Comparison of ENCODE assay signal across 10 cellular contexts in the genomic region with DNA sequence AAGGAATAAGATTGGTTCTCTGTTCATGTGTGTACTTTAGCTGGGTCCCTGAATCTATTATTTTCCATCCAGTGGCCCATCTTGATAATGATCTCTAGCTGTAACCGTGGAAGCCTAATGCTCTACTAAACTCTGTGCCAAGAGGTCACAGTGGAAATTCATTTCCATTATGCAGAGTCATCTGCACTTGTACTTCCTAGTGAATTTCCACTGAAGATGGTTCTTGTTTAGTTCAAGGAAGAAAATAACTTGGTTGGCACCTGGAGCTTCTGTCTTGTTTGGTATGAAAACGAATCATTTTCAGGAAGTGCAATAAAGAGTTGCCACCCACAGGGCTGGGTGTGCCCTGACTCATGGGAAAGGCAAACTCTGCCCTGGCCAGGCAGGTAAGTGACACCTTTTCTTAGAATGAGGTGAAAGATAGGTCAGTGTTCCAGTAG. TPM values are rescaled to one million over a fixed set of nuclear protein-coding genes. Genes with fewer than 3 reads are reported as not detected.
A peak's percentile ranks its signal among the peaks of the same experiment; 100 is the strongest.
DNase-seq lines count a peak whose midpoint lies in the region; ATAC-seq and TF ChIP-seq lines count a peak whose summit lies in the region.
"Had no signal": no experiment of that assay in that cellular context is flagged by ENCODE, and none has a peak within 500 bp of the region (broad histone marks: within the 10 kb centered on the region; RNA-seq: fewer than 3 reads in every experiment).

No MANE protein-coding gene starts in this region.

- H3K79me2 ChIP-seq in mammary epithelial cell (ENCODE audit: insufficient read depth, low read length), result peaks cover 95% of the 10 kb centered on the region
- H3K79me2 ChIP-seq in MM.1S (ENCODE audit: low read length), result no peaks in the 10 kb centered on the region

- H4K20me1 ChIP-seq in mammary epithelial cell (ENCODE audit: insufficient read depth, low read length) (no peaks in the 10 kb centered on the region), MM.1S (ENCODE audit: insufficient read depth, low read length) (no peaks in the 10 kb centered on the region)

- H3K4me1 Mint-ChIP-seq in CD8-positive, alpha-beta T cell (ENCODE audit: low read depth), result peaks cover 40% of the 10 kb centered on the region
- H3K4me1 Mint-ChIP-seq in naive thymus-derived CD4-positive, alpha-beta T cell, result peaks cover 41 to 60% (median 45%) of the 10 kb centered on the region in 7 donors

- H3K9ac ChIP-seq in mammary epithelial cell (ENCODE audit: insufficient read depth, low read length) (no peak overlapping the region), MM.1S (ENCODE audit: low read length) (no peak overlapping the region)

- peak overlapping the region; percentile 19 for H3K4me3 Mint-ChIP-seq in CD8-positive, alpha-beta T cell
- H3K4me3 Mint-ChIP-seq in naive thymus-derived CD4-positive, alpha-beta T cell, result peak overlapping the region in 7 of 10 donors; percentile 1 to 51 (median 36)

- peaks cover 9% of the 10 kb centered on the region for H3K4me1 ChIP-seq in CD8-positive, alpha-beta T cell (ENCODE audit: insufficient read depth, low read length)
- H3K4me1 ChIP-seq in mammary epithelial cell (ENCODE audit: insufficient read depth, low read length) (peaks cover 11% of the 10 kb centered on the region), MM.1S (ENCODE audit: low read length) (no peaks in the 10 kb centered on the region)
- H3K4me1 ChIP-seq in naive thymus-derived CD4-positive, alpha-beta T cell (ENCODE audit: control insufficient read depth in 2 of 2, insufficient read depth in 2 of 2, low read length in 2 of 2), result peaks cover 8 to 13% of the 10 kb centered on the region in 2 donors

- intact Hi-C loops in CD8-positive, alpha-beta T cell (cut with DNase I, micrococcal nuclease), result no loop called here
- intact Hi-C loops in mammary epithelial cell (cut with micrococcal nuclease), result no loop called here
- intact Hi-C loops in naive thymus-derived CD4-positive, alpha-beta T cell (cut with micrococcal nuclease), result no loop called here

- H3K36me3 ChIP-seq in CD8-positive, alpha-beta T cell (ENCODE audit: insufficient read depth, low read length), result no peaks in the 10 kb centered on the region
- H3K36me3 ChIP-seq in mammary epithelial cell (ENCODE audit: insufficient read depth, low read length) (no peaks in the 10 kb centered on the region), MM.1S (replicated peaks; ENCODE audit: insufficient read depth, low read length) (no peaks in the 10 kb centered on the region)
- H3K36me3 ChIP-seq in naive thymus-derived CD4-positive, alpha-beta T cell (ENCODE audit: control insufficient read depth in 2 of 3, insufficient read depth in 3 of 3, low read length in 3 of 3), result no peaks in the 10 kb centered on the region

- in situ Hi-C loops in mammary epithelial cell (cut with MboI; ENCODE audit: low sequenced_read_pairs in 2 of 2), result loop anchor here in 1 of 2 donors (10.0 to 25.0 kb wide), 2 partner anchors 419 to 798 kb away; a partner anchor contains a TSS

- H3K27me3 Mint-ChIP-seq in CD8-positive, alpha-beta T cell (ENCODE audit: low read depth), result no peaks in the 10 kb centered on the region
- H3K27me3 Mint-ChIP-seq in naive thymus-derived CD4-positive, alpha-beta T cell, result no peaks in the 10 kb centered on the region

- 7% methylated on average over 2 of the region's 2 CpGs for WGBS in mammary epithelial cell (ENCODE audit: low coverage, missing lambda C conversion rate)

- peak overlapping the region; percentile 44 for H3K4me2 ChIP-seq in mammary epithelial cell (ENCODE audit: insufficient read depth, low read depth, low read length)
- no peak overlapping the region for H3K4me2 ChIP-seq in MM.1S (ENCODE audit: low read depth, low read length)

- H3K4me3 ChIP-seq in CD8-positive, alpha-beta T cell (ENCODE audit: low read depth, low read length), result no peak overlapping the region
- H3K4me3 ChIP-seq in mammary epithelial cell (replicated peaks in 1 of 3; ENCODE audit: insufficient read depth in 1 of 3, low read depth in 2 of 3, low read length in 3 of 3), result no peak overlapping the region
- no peak overlapping the region for H3K4me3 ChIP-seq in naive thymus-derived CD4-positive, alpha-beta T cell (ENCODE audit: low read length)
- no peak overlapping the region for H3K4me3 ChIP-seq in MM.1S (ENCODE audit: low read length)

- H3F3A ChIP-seq in MM.1S (ENCODE audit: insufficient read depth, low read length), result no peaks in the 10 kb centered on the region

- H3K9me2 ChIP-seq in MM.1S (replicated peaks; ENCODE audit: insufficient read depth, low read length), result no peaks in the 10 kb centered on the region

- H3K27ac ChIP-seq in CD8-positive, alpha-beta T cell (ENCODE audit: low read depth, low read length), result no peak overlapping the region
- peak overlapping the region; percentile 28 for H3K27ac ChIP-seq in mammary epithelial cell (ENCODE audit: insufficient read depth, low read depth, low read length)
- no peak overlapping the region for H3K27ac ChIP-seq in naive thymus-derived CD4-positive, alpha-beta T cell (ENCODE audit: low read depth, low read length)
- H3K27ac ChIP-seq in MM.1S (ENCODE audit: low read length), result no peak overlapping the region

- CTCF ChIA-PET in CD8-positive, alpha-beta T cell (lab: Charles Lee), result no interaction called here
- CTCF ChIA-PET in mammary epithelial cell (lab: Charles Lee; ENCODE audit: low non-redundant PET), result interaction anchor here (0.6 kb wide), 1 partner anchor 791 kb away, joined by 4 read pairs; no protein-coding TSS in a partner anchor
- CTCF ChIA-PET in naive thymus-derived CD4-positive, alpha-beta T cell (lab: Charles Lee), result no interaction called here

- no peaks in the 10 kb centered on the region for H3K9me3 ChIP-seq in CD8-positive, alpha-beta T cell (ENCODE audit: low read length)
- no peaks in the 10 kb centered on the region for H3K9me3 ChIP-seq in mammary epithelial cell (replicated peaks; ENCODE audit: insufficient read depth, low read length)
- no peaks in the 10 kb centered on the region for H3K9me3 ChIP-seq in naive thymus-derived CD4-positive, alpha-beta T cell (ENCODE audit: control insufficient read depth in 2 of 3, low read length in 3 of 3)
- no peaks in the 10 kb centered on the region for H3K9me3 ChIP-seq in MM.1S (replicated peaks; ENCODE audit: insufficient read depth, low read length)

- peak; percentile 29 for ATAC-seq in CD8-positive, alpha-beta T cell
- peak; percentile 40 for ATAC-seq in naive thymus-derived CD4-positive, alpha-beta T cell
- no peak for ATAC-seq in HG02759 (IDR thresholded peaks at IDR 0.05; ENCODE audit: unreplicated experiment)

- H3K9me3 Mint-ChIP-seq in CD8-positive, alpha-beta T cell, result no peaks in the 10 kb centered on the region
- no peaks in the 10 kb centered on the region for H3K9me3 Mint-ChIP-seq in naive thymus-derived CD4-positive, alpha-beta T cell

- dilution Hi-C loops in mammary epithelial cell (cut with HindIII; ENCODE audit: low sequenced_read_pairs), result loop anchor here (25.0 kb wide), 1 partner anchor 427 kb away; a partner anchor contains a TSS

- no peak overlapping the region for H3K27ac Mint-ChIP-seq in CD8-positive, alpha-beta T cell
- H3K27ac Mint-ChIP-seq in naive thymus-derived CD4-positive, alpha-beta T cell, result peak overlapping the region in 4 of 9 donors; percentile 26 to 75 (median 61)

- H3K36me3 Mint-ChIP-seq in CD8-positive, alpha-beta T cell, result no peaks in the 10 kb centered on the region
- peaks cover 0 to 33% (median 8%) of the 10 kb centered on the region in 5 donors for H3K36me3 Mint-ChIP-seq in naive thymus-derived CD4-positive, alpha-beta T cell

- POLR2A ChIA-PET in CD8-positive, alpha-beta T cell (lab: Charles Lee), result interaction anchor here (0.5 to 1.0 kb wide), 2 partner anchors 9 to 304 kb away, joined by 3 to 6 read pairs; no protein-coding TSS in a partner anchor
- POLR2A ChIA-PET in naive thymus-derived CD4-positive, alpha-beta T cell (lab: Charles Lee), result interaction anchor here (1.5 kb wide), 2 partner anchors 9 to 11 kb away, joined by 5 to 7 read pairs; no protein-coding TSS in a partner anchor

- TF ChIP-seq CTCF in CD8-positive, alpha-beta T cell (IDR thresholded peaks at IDR 0.05), result no peak
- no peak for TF ChIP-seq CTCF in mammary epithelial cell (conservative IDR thresholded peaks at IDR 0.05 in 1 of 2, IDR thresholded peaks at IDR 0.05 in 1 of 2; ENCODE audit: extremely low read depth in 1 of 2, insufficient read depth in 1 of 2, low read depth in 1 of 2, low read length in 2 of 2)
- TF ChIP-seq CTCF in MM.1S (IDR thresholded peaks at IDR 0.05; ENCODE audit: low read length), result no peak

- no peaks in the 10 kb centered on the region for H3K27me3 ChIP-seq in CD8-positive, alpha-beta T cell (ENCODE audit: insufficient read depth, low read length)
- no peaks in the 10 kb centered on the region for H3K27me3 ChIP-seq in mammary epithelial cell (ENCODE audit: insufficient read depth, low read length)
- H3K27me3 ChIP-seq in naive thymus-derived CD4-positive, alpha-beta T cell (ENCODE audit: control insufficient read depth in 2 of 2, insufficient read depth in 2 of 2, low read length in 2 of 2), result no peaks in the 10 kb centered on the region
- H3K27me3 ChIP-seq in MM.1S (replicated peaks; ENCODE audit: insufficient read depth, low read length), result no peaks in the 10 kb centered on the region

- BruUV-seq in mammary epithelial cell (replicated peaks; lab: Mats Ljungman, UMichigan), result no TSS peak

- DNase-seq in CD8-positive, alpha-beta T cell, result peak in 1 of 7 experiments; percentile 45
- DNase-seq in NCI-H69 (lab: John Stamatoyannopoulos, UW) (peak; percentile 15), mammary epithelial cell (peak; percentile 65), NCI-H82 (lab: John Stamatoyannopoulos, UW) (no peak), MM.1S (no peak), iPS-NIHi11 (ENCODE audit: low spot score) (no peak)
- DNase-seq in naive thymus-derived CD4-positive, alpha-beta T cell, result no peak
- DNase-seq: activated gamma-delta T cell treated with Interleukin-2 at 50 U/mL for 16 hours, GOT3 had no signal

- H2AFZ ChIP-seq in mammary epithelial cell (ENCODE audit: low read depth, low read length), result no peak overlapping the region
- H2AFZ ChIP-seq in MM.1S (ENCODE audit: low read length), result no peak overlapping the region

RNA-seq across cellular contexts. Expression of a gene that starts 10.3 kb away (rescaled TPM):
- 10 to 100 TPM; 35.2 to 37.0 TPM for total RNA-seq in CD8-positive, alpha-beta T cell
- 100 to 1,000 TPM in 1 of 2 donors, 10 to 100 TPM in 1; 66.8 to 109 TPM for total RNA-seq in mammary epithelial cell
- 19.1 TPM for polyA plus RNA-seq in mammary epithelial cell
- polyA minus RNA-seq in mammary epithelial cell, result 149 TPM
- 10 to 100 TPM; 12.5 to 95.2 (median 52.3) TPM for total RNA-seq in naive thymus-derived CD4-positive, alpha-beta T cell
- polyA plus RNA-seq in naive thymus-derived CD4-positive, alpha-beta T cell, result 10 to 100 TPM; 10.3 to 12.1 TPM

Comparison
In these comparisons a context has a peak if more than half of its experiments do, and no peak if none do; other contexts are left out.
1. DNase-seq: peak in NCI-H69 (single experiment) and mammary epithelial cell (single experiment); none in naive thymus-derived CD4-positive, alpha-beta T cell (0 of 9), NCI-H82 (single experiment), MM.1S (single experiment) and iPS-NIHi11 (single experiment).